In genomic region chr15:43106486-43106829, GRCh38 we compare ENCODE assay signal across 8 cellular contexts. TPM values are rescaled to one million over a fixed set of nuclear protein-coding genes. Genes with fewer than 3 reads are reported as not detected.
DNase-seq lines count a peak whose midpoint lies in the region; ATAC-seq and TF ChIP-seq lines count a peak whose summit lies in the region.

No MANE protein-coding gene starts in this region.

- H3K4me3 ChIP-seq in RWPE2 (ENCODE audit: severe bottlenecking) (peak overlapping the region; percentile 66), esophagus muscularis mucosa (peak overlapping the region; percentile 66 to 87 (median 79)), trophoblast cell (ENCODE audit: low read depth, low read length) (peak overlapping the region; percentile 93)

- no peak overlapping the region for H3K23ac ChIP-seq in trophoblast cell (ENCODE audit: low read length)

- H3K79me1 ChIP-seq in trophoblast cell (ENCODE audit: low read length) = peaks cover 3% of the 10 kb centered on the region

- BruUV-seq in Calu3 (replicated peaks; lab: Mats Ljungman, UMichigan) = no TSS peak

- H3K9ac ChIP-seq in trophoblast cell (ENCODE audit: low read length) = peak overlapping the region; percentile 90

- H3K4me1 ChIP-seq in RWPE2 (ENCODE audit: insufficient read depth, poor library complexity, severe bottlenecking) (peaks cover 25% of the 10 kb centered on the region), esophagus muscularis mucosa (peaks cover 23 to 41% (median 40%) of the 10 kb centered on the region in 4 donors), trophoblast cell (ENCODE audit: control insufficient read depth in 1 of 2, insufficient read depth in 2 of 2, low read length in 2 of 2) (peaks cover 0 to 5% of the 10 kb centered on the region in 2 experiments)

- WGBS in esophagus muscularis mucosa = 24% methylated on average over 7 of the region's 7 CpGs
- no CpG with 5 or more reads among the region's 7 CpGs for WGBS in trophoblast cell (ENCODE audit: extremely low coverage, insufficient coverage, insufficient read length)

- peak overlapping the region; percentile 5 for H2AFZ ChIP-seq in trophoblast cell (ENCODE audit: insufficient read depth, low read length, poor library complexity)

- H3K36me3 ChIP-seq in RWPE2 (ENCODE audit: low read depth) (peaks cover 25% of the 10 kb centered on the region), esophagus muscularis mucosa (peaks cover 0 to 1% (median 0%) of the 10 kb centered on the region in 4 donors), trophoblast cell (ENCODE audit: control insufficient read depth in 1 of 2, insufficient read depth in 2 of 2, low read length in 2 of 2) (peaks cover 2 to 3% of the 10 kb centered on the region in 2 experiments)

- intact Hi-C loops in Calu3 (cut with micrococcal nuclease; ENCODE audit: unreplicated experiment) = no loop called here
- intact Hi-C loops in esophagus muscularis mucosa (cut with DNase I) = no loop called here

- H3K4me2 ChIP-seq in trophoblast cell (ENCODE audit: low read length) = peak overlapping the region; percentile 78

- H3K9me3 ChIP-seq in RWPE2 (ENCODE audit: severe bottlenecking) (no peaks in the 10 kb centered on the region), esophagus muscularis mucosa (no peaks in the 10 kb centered on the region), trophoblast cell (ENCODE audit: insufficient read depth, low read depth, low read length) (no peaks in the 10 kb centered on the region)

- H4K8ac ChIP-seq in trophoblast cell (ENCODE audit: low read depth, low read length) = peak overlapping the region; percentile 81

- peak overlapping the region; percentile 82 for H3K4me3 Mint-ChIP-seq in Calu3 (ENCODE audit: low read depth, unreplicated experiment)

- no peak overlapping the region for H2BK12ac ChIP-seq in trophoblast cell (ENCODE audit: low read length)

- no peak for TF ChIP-seq CTCF in Calu3 (IDR thresholded peaks at IDR 0.05; ENCODE audit: unreplicated experiment)
- no peak for TF ChIP-seq CTCF in RWPE2 (IDR thresholded peaks at IDR 0.05; ENCODE audit: poor library complexity, severe bottlenecking)
- no peak for TF ChIP-seq CTCF in esophagus muscularis mucosa (IDR thresholded peaks at IDR 0.05)

- no peak for TF ChIP-seq POLR2A in esophagus muscularis mucosa (IDR thresholded peaks at IDR 0.05; ENCODE audit: low read depth)

- H2AK5ac ChIP-seq in trophoblast cell (ENCODE audit: low read length) = no peak overlapping the region

- no peaks in the 10 kb centered on the region for H3K27me3 Mint-ChIP-seq in Calu3 (ENCODE audit: unreplicated experiment)

- H3K9me3 Mint-ChIP-seq in Calu3 (ENCODE audit: low read depth, unreplicated experiment) = no peaks in the 10 kb centered on the region

- no peak overlapping the region for H2BK5ac ChIP-seq in trophoblast cell (ENCODE audit: low read depth, low read length, poor library complexity)

- no peak overlapping the region for H2BK120ac ChIP-seq in trophoblast cell (ENCODE audit: insufficient read depth, low read length, poor library complexity)

- peak overlapping the region; percentile 83 for H3K27ac Mint-ChIP-seq in Calu3 (ENCODE audit: unreplicated experiment)

- H4K91ac ChIP-seq in trophoblast cell (ENCODE audit: low read depth, low read length) = no peak overlapping the region

- H3K4ac ChIP-seq in trophoblast cell (ENCODE audit: low read depth, low read length) = no peak overlapping the region

- H3K79me2 ChIP-seq in trophoblast cell (ENCODE audit: control insufficient read depth, insufficient read depth, low read length, poor library complexity) = peaks cover 8% of the 10 kb centered on the region

- H3K36me3 Mint-ChIP-seq in Calu3 (ENCODE audit: insufficient read depth, unreplicated experiment) = peaks cover 16% of the 10 kb centered on the region

- TF ChIP-seq EP300 in esophagus muscularis mucosa (IDR thresholded peaks at IDR 0.05) = no peak

- peak overlapping the region; percentile 48 for H3K27ac ChIP-seq in RWPE2 (ENCODE audit: poor library complexity, severe bottlenecking)
- H3K27ac ChIP-seq in esophagus muscularis mucosa (replicated peaks in 1 of 4) = peak overlapping the region; percentile 80 to 87 (median 87)
- H3K27ac ChIP-seq in trophoblast cell (ENCODE audit: low read depth, low read length) = no peak overlapping the region

- peak overlapping the region; percentile 22 for H4K12ac ChIP-seq in trophoblast cell (ENCODE audit: low read depth, low read length)

- peaks cover 13% of the 10 kb centered on the region for H3K4me1 Mint-ChIP-seq in Calu3 (ENCODE audit: low read depth, unreplicated experiment)

- no peak overlapping the region for H3K18ac ChIP-seq in trophoblast cell (ENCODE audit: low read length)

- CTCF ChIA-PET in Calu3 (lab: Charles Lee) = no interaction called here

- no peak overlapping the region for H3K14ac ChIP-seq in trophoblast cell (ENCODE audit: low read length)

- ATAC-seq in RWPE2 (ENCODE audit: low read depth) (no peak), HG02884 (IDR thresholded peaks at IDR 0.05; ENCODE audit: unreplicated experiment) (no peak), HG03378 (IDR thresholded peaks at IDR 0.05; ENCODE audit: unreplicated experiment) (no peak)

- DNase-seq in Calu3 = no peak
- no peak for DNase-seq in RWPE2 (ENCODE audit: low spot score)
- no peak for DNase-seq in esophagus muscularis mucosa (ENCODE audit: extremely low spot score)
- peak in 1 of 2 donors; percentile 29 for DNase-seq in trophoblast cell
- no peak for DNase-seq in NCI-H748 treated with DMSO at 0.1 percent for 48 hours (lab: John Stamatoyannopoulos, UW)
- no peak for DNase-seq in D341Med (ENCODE audit: low spot score)

- H3K27me3 ChIP-seq in RWPE2 (ENCODE audit: insufficient read depth, poor library complexity, severe bottlenecking) (no peaks in the 10 kb centered on the region), esophagus muscularis mucosa (no peaks in the 10 kb centered on the region), trophoblast cell (ENCODE audit: insufficient read depth, low read length) (no peaks in the 10 kb centered on the region)

RNA-seq across cellular contexts. Expression of gene UBR1, which starts 0.6 kb away (rescaled TPM):
- 15.8 and 18.6 TPM in 2 replicates for total RNA-seq in Calu3 (2022)
- total RNA-seq in esophagus muscularis mucosa = 10 to 100 TPM; 21.3 to 40.7 (median 28.7) TPM
- 14.0 and 14.4 TPM in 2 replicates for polyA plus RNA-seq in trophoblast cell (2013)

RNA-seq across cellular contexts. Expression of gene TMEM62, which starts 26.9 kb away (rescaled TPM):
- total RNA-seq in Calu3 (2022) (25.4 and 33.0 TPM in 2 replicates), esophagus muscularis mucosa (10 to 100 TPM; 21.5 to 32.0 (median 25.4) TPM)
- polyA plus RNA-seq in trophoblast cell (2013) = 27.8 and 29.5 TPM in 2 replicates
